Comparison of ENCODE assay signal across 8 cellular contexts in the genomic region with DNA sequence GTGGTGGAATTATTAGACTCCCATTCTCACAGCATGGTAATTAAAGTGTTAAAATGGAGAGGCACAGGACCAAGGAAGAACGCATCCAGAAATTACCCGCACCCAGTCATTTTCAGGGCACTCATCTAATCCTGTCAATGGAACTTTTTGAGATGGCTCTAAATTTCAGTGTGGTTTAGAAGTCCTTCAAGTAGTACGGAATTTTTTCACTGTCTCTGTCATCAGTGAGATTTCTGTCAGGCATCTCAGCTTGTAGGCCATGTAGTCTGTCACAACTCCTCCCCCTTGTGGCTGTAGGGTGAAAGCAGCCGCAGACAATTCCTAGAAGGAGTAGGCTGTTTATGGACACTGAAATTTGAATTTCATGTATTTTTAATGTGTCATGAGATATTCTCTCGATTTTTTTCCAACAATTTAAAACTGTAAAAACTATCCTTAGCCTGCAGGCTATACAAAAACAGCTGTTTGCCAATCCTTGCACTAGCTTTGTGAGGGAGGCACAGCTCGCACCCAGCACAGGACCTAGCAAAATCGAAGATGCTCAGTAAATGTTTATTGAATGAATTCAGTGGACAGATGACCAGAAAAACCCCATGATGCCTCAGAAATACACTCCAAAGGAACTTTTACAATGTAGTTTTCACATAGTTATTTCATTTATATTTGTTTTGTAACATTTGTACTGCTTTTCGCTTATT. TPM values are rescaled to one million over a fixed set of nuclear protein-coding genes. Genes with fewer than 3 reads are reported as not detected.
A peak's percentile ranks its signal among the peaks of the same experiment; 100 is the strongest.
DNase-seq lines count a peak whose midpoint lies in the region; ATAC-seq and TF ChIP-seq lines count a peak whose summit lies in the region.

No MANE protein-coding gene starts in this region.

- WGBS in right lobe of liver (ENCODE audit: insufficient coverage, low coverage, low lambda C conversion rate, missing lambda C conversion rate), result 32% methylated on average over 8 of the region's 8 CpGs

- ATAC-seq in HG03045 (IDR thresholded peaks at IDR 0.05; ENCODE audit: unreplicated experiment), result peak; percentile 66
- ATAC-seq in right lobe of liver, result peak; percentile 93 to 97 (median 96)
- no peak for ATAC-seq in HG03565 (IDR thresholded peaks at IDR 0.05; ENCODE audit: unreplicated experiment)

- no peak for TF ChIP-seq POLR2A in right lobe of liver (IDR thresholded peaks at IDR 0.05)

- no peak overlapping the region for H3K27ac ChIP-seq in right lobe of liver

- DNase-seq in GM04504 (ENCODE audit: low read depth), result peak; percentile 47
- DNase-seq in NCI-H460 (ENCODE audit: extremely low read depth, low read depth), result peak; percentile 80
- DNase-seq in activated CD4-positive, alpha-beta T cell treated with anti-CD3 and anti-CD28 coated beads for 4 hours, result peak; percentile 54 to 64
- peak; percentile 49 to 76 for DNase-seq in dermis microvascular lymphatic vessel endothelial cell (ENCODE audit: low read depth in 2 of 2)
- DNase-seq in right lobe of liver, result peak in 2 of 3 donors; percentile 45 to 64
- peak; percentile 41 for DNase-seq in stimulated activated CD8-positive, alpha-beta memory T cell treated with anti-CD3 and anti-CD28 coated beads, Interleukin-12 subunit alpha, Interleukin-12 subunit beta, amount 100 ng/mL, for 1 hour (ENCODE audit: low read depth)

- peaks cover 0 to 7% (median 0%) of the 10 kb centered on the region in 4 donors for H3K36me3 ChIP-seq in right lobe of liver

- TF ChIP-seq CTCF in right lobe of liver (IDR thresholded peaks at IDR 0.05), result peak; percentile 78 to 86 (median 85)

- H3K4me3 ChIP-seq in right lobe of liver, result no peak overlapping the region

- intact Hi-C loops in right lobe of liver (cut with DNase I), result no loop called here

- H3K4me1 ChIP-seq in right lobe of liver, result no peaks in the 10 kb centered on the region

- H3K27me3 ChIP-seq in right lobe of liver, result no peaks in the 10 kb centered on the region

- H3K9me3 ChIP-seq in right lobe of liver, result no peaks in the 10 kb centered on the region

RNA-seq across cellular contexts. Expression of a gene that starts 6.6 kb away (rescaled TPM):
- 58.8 and 60.0 TPM in 2 replicates for total RNA-seq in NCI-H460 (2014; rRNA removed; shearing (Covaris generic))
- polyA plus RNA-seq in NCI-H460 (2014; cell fraction: nucleus; rRNA removed), result 36.4 and 59.8 TPM in 2 replicates
- 31.6 and 32.9 TPM in 2 replicates for total RNA-seq in dermis microvascular lymphatic vessel endothelial cell
- 10 to 100 TPM in 5 of 6 experiments, 1 to 10 TPM in 1; 8.5 to 14.4 (median 11.5) TPM for total RNA-seq in right lobe of liver

RNA-seq across cellular contexts. Expression of a gene that starts 43.8 kb away (rescaled TPM):
- 95.8 and 97.5 TPM in 2 replicates for total RNA-seq in NCI-H460 (2014; rRNA removed; shearing (Covaris generic))
- 87.4 and 104 TPM in 2 replicates for polyA plus RNA-seq in NCI-H460 (2014; cell fraction: nucleus; rRNA removed)
- total RNA-seq in dermis microvascular lymphatic vessel endothelial cell, result 19.1 and 23.1 TPM in 2 replicates
- 10 to 100 TPM; 12.9 to 16.2 (median 13.7) TPM for total RNA-seq in right lobe of liver
